Comparison of ENCODE assay signal across 8 cellular contexts in genomic region chr14:22597771-22598098, GRCh38. TPM values are rescaled to one million over a fixed set of nuclear protein-coding genes. Genes with fewer than 3 reads are reported as not detected.
DNase-seq lines count a peak whose midpoint lies in the region; ATAC-seq lines count a peak whose summit lies in the region.

No MANE protein-coding gene starts in this region.

- DNase-seq in EH (ENCODE audit: low read depth) (peak; percentile 21), substantia nigra (lab: John Stamatoyannopoulos, UW) (no peak), activated gamma-delta T cell treated with Interleukin-2 at 50 U/mL for 16 hours (no peak)
- DNase-seq in activated naive CD8-positive, alpha-beta T cell treated with anti-CD3 and anti-CD28 coated beads, Interleukin-2, amount 10 ng/mL, durations not matched to agents 7 days and 5 days: no peak
- DNase-seq in effector CD4-positive, alpha-beta T cell: no peak

- H3K36me3 Mint-ChIP-seq in activated naive CD8-positive, alpha-beta T cell treated with anti-CD3 and anti-CD28 coated beads, Interleukin-2, amount 10 ng/mL, durations not matched to agents 7 days and 5 days: peaks cover 11% of the 10 kb centered on the region

- peak overlapping the region; percentile 91 for H3K4me3 Mint-ChIP-seq in activated naive CD8-positive, alpha-beta T cell treated with anti-CD3 and anti-CD28 coated beads, Interleukin-2, amount 10 ng/mL, durations not matched to agents 7 days and 5 days

- H3K27ac Mint-ChIP-seq in activated naive CD8-positive, alpha-beta T cell treated with anti-CD3 and anti-CD28 coated beads, Interleukin-2, amount 10 ng/mL, durations not matched to agents 7 days and 5 days: peak overlapping the region; percentile 81

- H3K27me3 Mint-ChIP-seq in activated naive CD8-positive, alpha-beta T cell treated with anti-CD3 and anti-CD28 coated beads, Interleukin-2, amount 10 ng/mL, durations not matched to agents 7 days and 5 days: no peaks in the 10 kb centered on the region

- peak overlapping the region; percentile 89; the same call in 1 of the 2 replicates for H3K9ac ChIP-seq in iPS-20b (ENCODE audit: low read depth, low read length)

- peaks cover 18% of the 10 kb centered on the region for H3K36me3 ChIP-seq in iPS-20b (ENCODE audit: insufficient read depth, low read depth, low read length)

- H3K27me3 ChIP-seq in iPS-20b (ENCODE audit: insufficient read depth, low read length): no peaks in the 10 kb centered on the region

- ATAC-seq in HG02870 (IDR thresholded peaks at IDR 0.05; ENCODE audit: unreplicated experiment) (peak; percentile 35), GM21528 (IDR thresholded peaks at IDR 0.05; ENCODE audit: low FRiP score, unreplicated experiment) (no peak)
- peak; percentile 19 for ATAC-seq in activated naive CD8-positive, alpha-beta T cell treated with anti-CD3 and anti-CD28 coated beads, Interleukin-2, amount 10 ng/mL, durations not matched to agents 7 days and 5 days (ENCODE audit: low read depth)

- H3K4me1 Mint-ChIP-seq in activated naive CD8-positive, alpha-beta T cell treated with anti-CD3 and anti-CD28 coated beads, Interleukin-2, amount 10 ng/mL, durations not matched to agents 7 days and 5 days: peaks cover 30% of the 10 kb centered on the region

- H3K9me3 Mint-ChIP-seq in activated naive CD8-positive, alpha-beta T cell treated with anti-CD3 and anti-CD28 coated beads, Interleukin-2, amount 10 ng/mL, durations not matched to agents 7 days and 5 days: no peaks in the 10 kb centered on the region

- peak overlapping the region; percentile 97 for H3K4me3 ChIP-seq in iPS-20b (ENCODE audit: low read length)

- H3K27ac ChIP-seq in iPS-20b (ENCODE audit: low read length) (no peak overlapping the region), substantia nigra (ENCODE audit: low read depth, low read length, poor library complexity, severe bottlenecking) (peak overlapping the region; percentile 84)

- POLR2A ChIA-PET in activated naive CD8-positive, alpha-beta T cell treated with anti-CD3 and anti-CD28 coated beads, Interleukin-2, amount 10 ng/mL, durations not matched to agents 7 days and 5 days (lab: Charles Lee): interaction anchor here (0.8 to 4.4 kb wide), 6 partner anchors 9 to 231 kb away, joined by 3 to 83 read pairs (median 6); partner anchors contain the start of gene DAD1

- peaks cover 15% of the 10 kb centered on the region for H3K4me1 ChIP-seq in iPS-20b (ENCODE audit: insufficient read depth, low read length)

- no peaks in the 10 kb centered on the region for H3K9me3 ChIP-seq in iPS-20b (ENCODE audit: insufficient read depth, low read depth, low read length)

RNA-seq across cellular contexts. Expression of gene ABHD4, which starts 0.4 kb away (rescaled TPM):
- 10 to 100 TPM; 13.0 to 17.9 TPM for total RNA-seq in activated naive CD8-positive, alpha-beta T cell treated with anti-CD3 and anti-CD28 coated beads, Interleukin-2, amount 10 ng/mL, durations not matched to agents 7 days and 5 days

RNA-seq across cellular contexts. Expression of gene DAD1, which starts 8.7 kb away (rescaled TPM):
- 100 to 1,000 TPM; 124 to 148 TPM for total RNA-seq in activated naive CD8-positive, alpha-beta T cell treated with anti-CD3 and anti-CD28 coated beads, Interleukin-2, amount 10 ng/mL, durations not matched to agents 7 days and 5 days

RNA-seq across cellular contexts. Expression of gene OR6J1, which starts 46.4 kb away (rescaled TPM):
- total RNA-seq in activated naive CD8-positive, alpha-beta T cell treated with anti-CD3 and anti-CD28 coated beads, Interleukin-2, amount 10 ng/mL, durations not matched to agents 7 days and 5 days: not detected
